ENCODE assay signal across 8 cellular contexts in genomic region chr2:47043142-47043890, GRCh38.
DNase-seq lines count a peak whose midpoint lies in the region; ATAC-seq lines count a peak whose summit lies in the region.

No MANE protein-coding gene starts in this region.

- DNase-seq in COLO829 (ENCODE audit: low spot score) = peak; percentile 93
- DNase-seq in NCI-H2171 (lab: John Stamatoyannopoulos, UW) = peak; percentile 78
- peak; percentile 70 for DNase-seq in dedifferentiated amniotic fluid mesenchymal stem cell (ENCODE audit: extremely low spot score)
- DNase-seq in lung microvascular endothelial cell (ENCODE audit: low read depth in 2 of 2) = peak; percentile 72 to 91
- DNase-seq in aorta = peak in 1 of 2 donors; percentile 80
- DNase-seq in NOMO-1 treated with DMSO at 0.1 percent for 48 hours (lab: John Stamatoyannopoulos, UW; ENCODE audit: unreplicated experiment) = no peak
- DNase-seq in GF-D8 (lab: John Stamatoyannopoulos, UW) = no peak

- ATAC-seq in aorta (ENCODE audit: low FRiP score) = peak; percentile 72
- no peak for ATAC-seq in GM21737 (IDR thresholded peaks at IDR 0.05; ENCODE audit: unreplicated experiment)

- intact Hi-C loops in aorta (cut with DNase I) = no loop called here

- H3K9me3 ChIP-seq in aorta (ENCODE audit: control insufficient read depth, low read length) = no peaks in the 10 kb centered on the region

- H3K4me3 ChIP-seq in aorta (ENCODE audit: low read length in 2 of 2) = no peak overlapping the region

- H3K27ac ChIP-seq in aorta (ENCODE audit: low read depth in 1 of 2, low read length in 2 of 2) = peak overlapping the region; percentile 85 to 94

- H3K4me1 ChIP-seq in aorta (ENCODE audit: control insufficient read depth in 1 of 2, insufficient read depth in 2 of 2, low read length in 2 of 2) = peaks cover 4 to 5% of the 10 kb centered on the region in 2 donors

- WGBS in aorta, 2 donors = 12 to 20% methylated on average over 8 of the region's 8 CpGs

- no peaks in the 10 kb centered on the region for H3K27me3 ChIP-seq in aorta (ENCODE audit: control insufficient read depth in 1 of 2, insufficient read depth in 2 of 2, low read length in 1 of 2)

- H3K36me3 ChIP-seq in aorta (ENCODE audit: control insufficient read depth in 1 of 2, insufficient read depth in 2 of 2, low read length in 1 of 2) = peaks cover 0 to 3% of the 10 kb centered on the region in 2 donors

Comparison
In these comparisons a context has a peak if more than half of its experiments do, and no peak if none do; other contexts are left out.
1. DNase-seq: peak in COLO829 (single experiment), NCI-H2171 (single experiment), dedifferentiated amniotic fluid mesenchymal stem cell (single experiment) and lung microvascular endothelial cell (2 of 2); none in NOMO-1 treated with DMSO at 0.1 percent for 48 hours (single experiment) and GF-D8 (single experiment).